ENCODE assay signal across 8 cellular contexts in the genomic region with DNA sequence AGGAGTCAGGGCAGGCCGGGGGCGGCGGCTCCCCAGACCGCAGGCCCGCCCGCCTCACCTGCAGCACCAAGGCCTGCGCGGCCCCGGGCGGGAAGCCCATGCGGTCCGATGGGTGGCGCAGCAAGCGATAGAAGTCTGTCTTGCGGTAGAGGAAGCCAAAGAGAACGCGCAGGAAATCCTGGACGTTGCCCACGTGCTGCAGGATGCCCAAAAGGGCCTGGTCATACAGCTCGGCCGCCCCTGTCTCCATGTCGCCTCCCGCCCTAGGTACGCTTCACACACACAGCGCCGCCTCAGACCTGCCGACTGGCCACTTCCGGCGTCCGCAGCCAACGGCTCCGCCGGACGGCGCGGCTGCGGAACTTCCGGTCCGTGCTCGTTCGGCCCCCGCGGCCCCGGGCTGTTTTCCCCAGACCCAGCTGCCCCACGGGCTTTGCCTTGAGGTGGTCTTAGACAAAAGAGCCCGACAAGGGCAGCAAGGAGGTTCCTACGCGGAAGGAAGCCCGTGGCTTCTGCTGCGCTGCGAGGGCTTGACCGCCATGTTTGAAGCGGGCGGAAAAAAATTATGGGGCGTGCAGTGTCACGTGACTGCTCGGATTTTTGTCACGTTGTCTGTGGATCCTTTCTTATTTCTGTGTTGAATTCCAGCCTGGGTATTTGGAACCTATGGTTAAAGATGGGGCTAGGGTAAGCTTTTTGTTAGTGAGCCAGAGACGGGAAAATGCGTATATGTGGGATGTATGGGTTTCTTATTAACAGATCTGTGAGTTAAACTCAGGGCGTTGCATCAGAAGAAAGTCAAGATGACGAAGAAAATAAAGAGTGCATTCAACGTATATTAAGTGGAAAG. TPM values are rescaled to one million over a fixed set of nuclear protein-coding genes. Genes with fewer than 3 reads are reported as not detected.
DNase-seq lines count a peak whose midpoint lies in the region; ATAC-seq and TF ChIP-seq lines count a peak whose summit lies in the region.

A gene (minus strand): TSS at position 308 of the 850 bp plus-strand sequence. CDS start 58 bp downstream, at position 250.

- H3K27me3 ChIP-seq in BE2C = peaks cover 7% of the 10 kb centered on the region; the same call in 1 of the 2 replicates

- peak; percentile 93 for ATAC-seq in HG03442 (IDR thresholded peaks at IDR 0.05; ENCODE audit: unreplicated experiment)

- no peaks in the 10 kb centered on the region for H3K9me3 ChIP-seq in BE2C

- H3K4me1 ChIP-seq in BE2C = no peaks in the 10 kb centered on the region

- H3K4me3 ChIP-seq in BE2C (ENCODE audit: low read depth, low read length) (peak within 1 kb of the TSS; percentile 79), coronary artery (peak within 1 kb of the TSS; percentile 99)

- peak; percentile 17; the same call in 1 of the 2 replicates for TF ChIP-seq CTCF in BE2C (IDR thresholded peaks at IDR 0.05; ENCODE audit: low read depth, low read length)
- TF ChIP-seq CTCF in coronary artery (IDR thresholded peaks at IDR 0.05) = no peak

- H3K36me3 ChIP-seq in BE2C = peaks cover 6% of the 10 kb centered on the region; the same call in 1 of the 2 replicates

- H3K27ac ChIP-seq in coronary artery = peak within 1 kb of the TSS; percentile 96 to 98

- peak; percentile 87 for DNase-seq in BE2C
- DNase-seq in GM19238 (ENCODE audit: insufficient read length, low spot score) = peak; percentile 86
- DNase-seq in NCI-H510A treated with DMSO at 0.1 percent for 48 hours (lab: John Stamatoyannopoulos, UW) = peak; percentile 95
- DNase-seq in activated CD4-positive, alpha-beta T cell treated with anti-CD3 and anti-CD28 coated beads for 48 hours = peak; percentile 86
- DNase-seq in coronary artery (ENCODE audit: low spot score) = peak; percentile 87
- DNase-seq in left kidney (ENCODE audit: low read depth, low spot score) = peak; percentile 95
- DNase-seq in stimulated activated CD4-positive, alpha-beta T cell treated with anti-CD3 and anti-CD28 coated beads, Interleukin-2, amount 100 ng/mL, for 4 hours (ENCODE audit: low read depth) = peak; percentile 77

RNA-seq across cellular contexts. Expression of the gene that starts here (rescaled TPM):
- polyA plus RNA-seq in BE2C (2012; ENCODE audit: insufficient read depth, insufficient read length, low read depth) = 180 TPM

Comparison
In these comparisons a context has a peak if more than half of its experiments do, and no peak if none do; other contexts are left out.
1. Peak in every context shown above with its lines: DNase-seq, ATAC-seq, H3K4me3 ChIP-seq and H3K27ac ChIP-seq.